15 cellular contexts compared by ENCODE assay signal in genomic region chr2:61949458-61950107, GRCh38. TPM values are rescaled to one million over a fixed set of nuclear protein-coding genes. Genes with fewer than 3 reads are reported as not detected.
DNase-seq lines count a peak whose midpoint lies in the region; ATAC-seq and TF ChIP-seq lines count a peak whose summit lies in the region.
"Had no signal": no experiment of that assay in that cellular context is flagged by ENCODE, and none has a peak within 500 bp of the region (broad histone marks: within the 10 kb centered on the region; RNA-seq: fewer than 3 reads in every experiment).

No MANE protein-coding gene starts in this region.

- TF ChIP-seq EP300 in ovary (IDR thresholded peaks at IDR 0.05): no peak

- peaks cover 19% of the 10 kb centered on the region for H3K4me1 ChIP-seq in cardiac muscle cell (ENCODE audit: low read depth)
- peaks cover 9% of the 10 kb centered on the region for H3K4me1 ChIP-seq in ovary (ENCODE audit: insufficient read depth)

- H3K4me1 Mint-ChIP-seq in chondrocyte (ENCODE audit: low read depth) (peaks cover 61% of the 10 kb centered on the region), nephron progenitor cell (peaks cover 44% of the 10 kb centered on the region)
- H3K4me1 Mint-ChIP-seq: activated B cell treated with CpG ODN at 0.5 μM for 24 hours had no signal

- TF ChIP-seq POLR2A in ovary (IDR thresholded peaks at IDR 0.05): no peak

- 64 to 77% (median 74%) methylated on average over 5 of the region's 5 CpGs for WGBS in ovary, 3 donors

- H3K27ac ChIP-seq in cardiac muscle cell: peak overlapping the region; percentile 74
- no peak overlapping the region for H3K27ac ChIP-seq in ovary
- H3K27ac ChIP-seq: hepatocyte, SK-N-MC had no signal

- H3K36me3 Mint-ChIP-seq in chondrocyte (ENCODE audit: low read depth) (peaks cover 7% of the 10 kb centered on the region), nephron progenitor cell (ENCODE audit: low read depth) (peaks cover 28% of the 10 kb centered on the region)

- H3K4me3 ChIP-seq in cardiac muscle cell: no peak overlapping the region
- H3K4me3 ChIP-seq in ovary: no peak overlapping the region
- H3K4me3 ChIP-seq: hepatocyte, SK-N-MC, smooth muscle cell had no signal

- H3K9me3 Mint-ChIP-seq in chondrocyte (ENCODE audit: low read depth) (peaks cover 14% of the 10 kb centered on the region), nephron progenitor cell (peaks cover 25% of the 10 kb centered on the region)
- H3K9me3 Mint-ChIP-seq: activated naive CD4-positive, alpha-beta T cell treated with anti-CD3 and anti-CD28 coated beads, Interleukin-2, amount 50 U/mL, for 72 hours had no signal

- intact Hi-C loops in Right ventricle myocardium inferior (cut with DNase I) (no loop called here), ovary (cut with DNase I) (no loop called here)

- H3K27ac Mint-ChIP-seq in chondrocyte (ENCODE audit: unreplicated experiment) (peak overlapping the region; percentile 92), nephron progenitor cell (peak overlapping the region; percentile 98)
- H3K27ac Mint-ChIP-seq: activated B cell treated with CpG ODN at 0.5 μM for 24 hours; activated naive CD4-positive, alpha-beta T cell treated with anti-CD3 and anti-CD28 coated beads, Interleukin-2, amount 50 U/mL, for 72 hours had no signal

- H3K36me3 ChIP-seq in cardiac muscle cell (no peaks in the 10 kb centered on the region), ovary (no peaks in the 10 kb centered on the region)

- H3K9me3 ChIP-seq in cardiac muscle cell (ENCODE audit: low read depth): no peaks in the 10 kb centered on the region
- H3K9me3 ChIP-seq in ovary: no peaks in the 10 kb centered on the region

- H3K4me3 Mint-ChIP-seq in chondrocyte (ENCODE audit: unreplicated experiment) (peak overlapping the region; percentile 54), nephron progenitor cell (no peak overlapping the region)
- H3K4me3 Mint-ChIP-seq: activated B cell treated with CpG ODN at 0.5 μM for 24 hours had no signal

- DNase-seq in cardiac muscle cell (ENCODE audit: low read depth in 1 of 2, low spot score in 1 of 2): peak in 1 of 2 donors; percentile 10
- DNase-seq in Right ventricle myocardium inferior (ENCODE audit: missing footprints): no peak
- DNase-seq in chondrocyte (ENCODE audit: low spot score): no peak
- DNase-seq in nephron progenitor cell: no peak
- no peak for DNase-seq in GM03348 (ENCODE audit: low spot score)
- DNase-seq in ovary: no peak
- DNase-seq: activated B cell treated with CpG ODN at 0.5 μM for 24 hours, erythroblast, NCI-H2081 treated with DMSO at 0.1 percent for 48 hours had no signal

- TF ChIP-seq CTCF in cardiac muscle cell (IDR thresholded peaks at IDR 0.05; ENCODE audit: low read depth, low read length): no peak
- no peak for TF ChIP-seq CTCF in chondrocyte (IDR thresholded peaks at IDR 0.05)
- TF ChIP-seq CTCF in nephron progenitor cell (IDR thresholded peaks at IDR 0.05): no peak
- TF ChIP-seq CTCF in ovary (IDR thresholded peaks at IDR 0.05): no peak

- ATAC-seq in Right ventricle myocardium inferior (no peak), HG03159 (IDR thresholded peaks at IDR 0.05; ENCODE audit: unreplicated experiment) (no peak), GM19328 (IDR thresholded peaks at IDR 0.05; ENCODE audit: unreplicated experiment) (no peak)
- ATAC-seq: activated naive CD4-positive, alpha-beta T cell treated with anti-CD3 and anti-CD28 coated beads, Interleukin-2, amount 50 U/mL, for 72 hours had no signal

- no peaks in the 10 kb centered on the region for H3K27me3 Mint-ChIP-seq in chondrocyte (ENCODE audit: low read depth)
- no peaks in the 10 kb centered on the region for H3K27me3 Mint-ChIP-seq in nephron progenitor cell (ENCODE audit: low read depth, poor library complexity)
- H3K27me3 Mint-ChIP-seq: activated B cell treated with CpG ODN at 0.5 μM for 24 hours had no signal

- no peaks in the 10 kb centered on the region for H3K27me3 ChIP-seq in cardiac muscle cell
- H3K27me3 ChIP-seq in ovary: no peaks in the 10 kb centered on the region
- H3K27me3 ChIP-seq: hepatocyte had no signal

RNA-seq across cellular contexts. Expression of gene COMMD1, which starts 44.1 kb away (rescaled TPM):
- total RNA-seq in cardiac muscle cell (36.1 and 63.3 TPM in 2 replicates), Right ventricle myocardium inferior (59.5 TPM), chondrocyte (36.7 to 43.1 TPM (median 37.0 TPM) in 3 replicates), ovary (10 to 100 TPM; 25.4 to 48.8 (median 30.3) TPM)
- polyA plus RNA-seq in cardiac muscle cell (83.6 and 94.0 TPM in 2 replicates), ovary (10 to 100 TPM; 33.3 to 44.9 TPM)
